In the genomic region with DNA sequence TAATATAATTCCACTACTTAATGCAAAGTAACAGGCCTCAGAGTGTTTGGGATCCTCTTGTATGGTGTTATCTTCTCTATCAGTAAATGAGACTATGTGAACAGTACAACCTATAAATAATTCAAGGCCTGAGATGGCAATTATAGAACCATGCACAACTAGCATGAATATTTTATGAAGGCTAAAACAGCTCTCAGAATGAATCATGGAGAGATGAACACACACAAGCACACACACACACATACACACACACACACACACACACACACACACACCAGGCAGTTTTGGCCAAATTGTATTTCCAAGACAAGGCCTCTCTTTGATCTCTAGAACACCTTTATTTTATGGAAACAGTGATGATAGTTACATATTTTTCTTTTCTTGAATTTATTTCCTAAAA, we compare ENCODE assay signal across 8 cellular contexts.
DNase-seq lines count a peak whose midpoint lies in the region; ATAC-seq, FAIRE-seq and TF ChIP-seq lines count a peak whose summit lies in the region.

No MANE protein-coding gene starts in this region.

- RAD21 ChIA-PET in GM12878 (lab: Charles Lee; ENCODE audit: unreplicated experiment) = interaction anchor here (0.6 to 7.1 kb wide), 45 partner anchors 9 to 700 kb away, joined by 3 to 97 read pairs (median 5); no protein-coding TSS in a partner anchor

- H3K4me2 ChIP-seq in GM12878 (ENCODE audit: control insufficient read depth, insufficient read depth) = peak overlapping the region; percentile 28

- no peak for TF ChIP-seq CTCF in GM12878 (IDR thresholded peaks at IDR 0.05 in 2 of 3, conservative IDR thresholded peaks at IDR 0.05 in 1 of 3; ENCODE audit: control insufficient read depth in 2 of 3, extremely low read depth in 1 of 3, insufficient read depth in 1 of 3, low read depth in 3 of 3, low read length in 3 of 3)

- no peaks in the 10 kb centered on the region for H4K20me1 ChIP-seq in GM12878 (ENCODE audit: control insufficient read depth, insufficient read depth)

- no peak overlapping the region for H2AFZ ChIP-seq in GM12878 (ENCODE audit: control insufficient read depth, low read depth, low read length)

- ATAC-seq in GM12878 (peak; percentile 28), GM21786 (IDR thresholded peaks at IDR 0.05; ENCODE audit: unreplicated experiment) (no peak)

- H3K4me3 ChIP-seq in MG63 (peak overlapping the region; percentile 23; the same call in 1 of the 2 replicates), GM12878 (no peak overlapping the region)

- TF ChIP-seq RAD21 in GM12878 (IDR thresholded peaks at IDR 0.05; ENCODE audit: insufficient read depth, low read depth, low read length) = no peak

- no peaks in the 10 kb centered on the region for H3K9me3 ChIP-seq in MG63
- no peaks in the 10 kb centered on the region for H3K9me3 ChIP-seq in GM12878 (replicated peaks; ENCODE audit: control insufficient read depth, insufficient read depth, low read length)

- peaks cover 19% of the 10 kb centered on the region for H3K79me2 ChIP-seq in GM12878 (ENCODE audit: control insufficient read depth, insufficient read depth, low read length)

- CTCF ChIA-PET in GM12878 (lab: Yijun Ruan, JAX) = interaction anchor here (0.5 to 4.9 kb wide), 26 partner anchors 11 to 700 kb away, joined by 3 to 22 read pairs (median 4); no protein-coding TSS in a partner anchor

- H3K9ac ChIP-seq in GM12878 (ENCODE audit: control insufficient read depth, insufficient read depth, low read length) = no peak overlapping the region

- H3K27me3 ChIP-seq in MG63 (no peaks in the 10 kb centered on the region), GM12878 (replicated peaks in 1 of 2; ENCODE audit: control insufficient read depth in 2 of 2, insufficient read depth in 2 of 2, low read length in 1 of 2) (no peaks in the 10 kb centered on the region)

- no peak for FAIRE-seq in GM12878 (lab: Jason Lieb, UNC)

- DNase-seq in NCI-H526 (lab: John Stamatoyannopoulos, UW) = peak; percentile 70 to 77
- DNase-seq in NCI-H526 treated with DMSO at 0.1 percent for 48 hours (lab: John Stamatoyannopoulos, UW) = no peak
- DNase-seq in MG63 = no peak
- no peak for DNase-seq in GM12878 (ENCODE audit: low read depth, low spot score)
- peak; percentile 30 for DNase-seq in retina
- DNase-seq in SIG-M5 (lab: John Stamatoyannopoulos, UW) = no peak
- no peak for DNase-seq in NAMALWA (ENCODE audit: low spot score)

- no TSS peak for BruUV-seq in GM12878 (replicated peaks; lab: Mats Ljungman, UMichigan)

- intact Hi-C loops in GM12878 (cut with micrococcal nuclease; ENCODE audit: unreplicated experiment) = loop anchor here (2.0 kb wide), 2 partner anchors 26 to 54 kb away; no protein-coding TSS in a partner anchor

- TF ChIP-seq POLR2A in GM12878 (IDR thresholded peaks at IDR 0.05; ENCODE audit: low read depth, low read length) = no peak

- peak overlapping the region; percentile 71 for H3K27ac ChIP-seq in GM12878 (ENCODE audit: control insufficient read depth, insufficient read depth)

- H3K4me1 ChIP-seq in GM12878 (ENCODE audit: control insufficient read depth, insufficient read depth, low read length) = peaks cover 51% of the 10 kb centered on the region

- POLR2A ChIA-PET in GM12878 (lab: Charles Lee) = interaction anchor here (0.7 to 5.0 kb wide), 18 partner anchors 9 to 221 kb away, joined by 3 to 20 read pairs (median 5); no protein-coding TSS in a partner anchor

- SMC1A ChIA-PET in GM12878 (lab: Charles Lee; ENCODE audit: uncharacterized antibody, unreplicated experiment) = interaction anchor here (0.7 to 9.3 kb wide), 49 partner anchors 8 to 332 kb away, joined by 3 to 149 read pairs (median 6); partner anchors contain the start of gene EBF1

- H3K36me3 ChIP-seq in MG63 (no peaks in the 10 kb centered on the region), GM12878 (ENCODE audit: control insufficient read depth in 2 of 2, insufficient read depth in 2 of 2, low read length in 1 of 2) (no peaks in the 10 kb centered on the region; a peak in 1 of 4 replicates)

- no peak for TF ChIP-seq EP300 in GM12878 (IDR thresholded peaks at IDR 0.05; ENCODE audit: borderline replicate concordance in 1 of 2, control insufficient read depth in 1 of 2, low read depth in 2 of 2, low read length in 2 of 2)

- in situ Hi-C loops in GM12878 (cut with MboI) = no loop called here

TF ChIP-seq in GM12878, 131 proteins besides CTCF, POLR2A, EP300 and RAD21:
- TF ChIP-seq NBN (IDR thresholded peaks at IDR 0.05) = peak; percentile 83
- TF ChIP-seq DPF2 (IDR thresholded peaks at IDR 0.05) = 0 out of 2 replicates have a peak, but pooled peaks have one; percentile 24
- 0 out of 2 replicates have a peak, but pooled peaks have one; percentile 5 for TF ChIP-seq ZBED1 (IDR thresholded peaks at IDR 0.05; ENCODE audit: borderline replicate concordance)
- no peak for TF ChIP-seq ZNF687 (IDR thresholded peaks at IDR 0.05)
- no peak for TF ChIP-seq MTA2 (IDR thresholded peaks at IDR 0.05; ENCODE audit: low read depth)
- TF ChIP-seq MLLT1 (IDR thresholded peaks at IDR 0.05) = 0 out of 2 replicates have a peak, but pooled peaks have one; percentile 32
- no peak for TF ChIP-seq WRNIP1 (IDR thresholded peaks at IDR 0.05; ENCODE audit: borderline replicate concordance, low read depth, low read length)
- TF ChIP-seq, protein P1, sequence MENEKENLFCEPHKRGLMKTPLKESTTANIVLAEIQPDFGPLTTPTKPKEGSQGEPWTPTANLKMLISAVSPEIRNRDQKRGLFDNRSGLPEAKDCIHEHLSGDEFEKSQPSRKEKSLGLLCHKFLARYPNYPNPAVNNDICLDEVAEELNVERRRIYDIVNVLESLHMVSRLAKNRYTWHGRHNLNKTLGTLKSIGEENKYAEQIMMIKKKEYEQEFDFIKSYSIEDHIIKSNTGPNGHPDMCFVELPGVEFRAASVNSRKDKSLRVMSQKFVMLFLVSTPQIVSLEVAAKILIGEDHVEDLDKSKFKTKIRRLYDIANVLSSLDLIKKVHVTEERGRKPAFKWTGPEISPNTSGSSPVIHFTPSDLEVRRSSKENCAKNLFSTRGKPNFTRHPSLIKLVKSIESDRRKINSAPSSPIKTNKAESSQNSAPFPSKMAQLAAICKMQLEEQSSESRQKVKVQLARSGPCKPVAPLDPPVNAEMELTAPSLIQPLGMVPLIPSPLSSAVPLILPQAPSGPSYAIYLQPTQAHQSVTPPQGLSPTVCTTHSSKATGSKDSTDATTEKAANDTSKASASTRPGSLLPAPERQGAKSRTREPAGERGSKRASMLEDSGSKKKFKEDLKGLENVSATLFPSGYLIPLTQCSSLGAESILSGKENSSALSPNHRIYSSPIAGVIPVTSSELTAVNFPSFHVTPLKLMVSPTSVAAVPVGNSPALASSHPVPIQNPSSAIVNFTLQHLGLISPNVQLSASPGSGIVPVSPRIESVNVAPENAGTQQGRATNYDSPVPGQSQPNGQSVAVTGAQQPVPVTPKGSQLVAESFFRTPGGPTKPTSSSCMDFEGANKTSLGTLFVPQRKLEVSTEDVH (IDR thresholded peaks at IDR 0.05; ENCODE audit: low read depth, partially characterized antibody) = peak; percentile 29
- 0 out of 2 replicates have a peak, but pooled peaks have one; percentile 6 for TF ChIP-seq IRF4 (IDR thresholded peaks at IDR 0.05; ENCODE audit: low read depth, low read length)
- TF ChIP-seq HDGF (IDR thresholded peaks at IDR 0.05) = 0 out of 2 replicates have a peak, but pooled peaks have one; percentile 62
- 0 out of 2 replicates have a peak, but pooled peaks have one; percentile 33 for TF ChIP-seq ZNF207 (IDR thresholded peaks at IDR 0.05; ENCODE audit: borderline replicate concordance)
TF ChIP-seq in GM12878: peak in this region for 8.

Comparison
In these comparisons a context has a peak if more than half of its experiments do, and no peak if none do; other contexts are left out.
1. DNase-seq: peak in NCI-H526 (2 of 2) and retina (single experiment); none in NCI-H526 treated with DMSO at 0.1 percent for 48 hours (single experiment), MG63 (single experiment), GM12878 (single experiment), SIG-M5 (single experiment) and NAMALWA (single experiment).